18 cellular contexts compared by ENCODE assay signal in the genomic region with DNA sequence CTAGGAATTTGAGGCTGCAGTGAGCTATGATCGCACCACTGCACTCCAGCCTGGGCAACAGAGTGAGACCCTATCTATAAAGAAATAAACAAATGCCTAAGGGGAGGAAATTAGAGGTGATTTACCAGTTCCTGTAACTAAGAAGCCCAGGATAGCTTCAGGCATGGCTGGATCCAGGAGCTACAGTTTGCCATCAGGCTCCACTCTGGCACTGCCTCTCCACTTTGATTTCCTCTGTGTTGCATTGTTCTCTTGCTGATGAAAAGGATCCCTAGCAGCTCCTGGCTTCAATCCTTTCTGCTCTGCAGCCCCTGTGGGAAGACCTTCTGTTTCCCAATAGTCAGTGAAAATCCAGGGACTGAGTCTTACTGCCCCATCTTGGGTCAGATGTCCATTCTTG. TPM values are rescaled to one million over a fixed set of nuclear protein-coding genes. Genes with fewer than 3 reads are reported as not detected.
DNase-seq lines count a peak whose midpoint lies in the region; ATAC-seq, FAIRE-seq and TF ChIP-seq lines count a peak whose summit lies in the region.
"Had no signal": no experiment of that assay in that cellular context is flagged by ENCODE, and none has a peak within 500 bp of the region (broad histone marks: within the 10 kb centered on the region; RNA-seq: fewer than 3 reads in every experiment).

No MANE protein-coding gene starts in this region.

- H3K9ac ChIP-seq in BLaER1 (no peak overlapping the region), K562 (ENCODE audit: insufficient read depth in 1 of 2, low read depth in 2 of 2, low read length in 2 of 2) (no peak overlapping the region), GM23248 (no peak overlapping the region)
- peak overlapping the region in 7 of 11 experiments; percentile 2 to 66 (median 21); a peak in 10 of 22 replicates for H3K9ac ChIP-seq in BLaER1 treated with 17β-estradiol and CSF1 and Interleukin-3, amounts not matched to agents 10 nM and 100 nM

- H3K4me3 ChIP-seq in BLaER1, result no peak overlapping the region
- 0 out of 20 replicates have a peak overlapping the region, but pooled peaks of 1 of the 10 experiments have one; percentile 28 for H3K4me3 ChIP-seq in BLaER1 treated with 17β-estradiol and CSF1 and Interleukin-3, amounts not matched to agents 10 nM and 100 nM
- H3K4me3 ChIP-seq in K562, result no peak overlapping the region
- no peak overlapping the region for H3K4me3 ChIP-seq in osteoblast (ENCODE audit: insufficient read depth, low read length)
- H3K4me3 ChIP-seq in GM23248, result no peak overlapping the region

- no peak overlapping the region for H3K27ac Mint-ChIP-seq in osteocyte (ENCODE audit: unreplicated experiment)
- H3K27ac Mint-ChIP-seq: CD4-positive, CD25-positive, alpha-beta regulatory T cell; CD8-positive, alpha-beta T cell; H9 had no signal

- H4K20me1 ChIP-seq in BLaER1, result no peaks in the 10 kb centered on the region
- peaks cover 0 to 15% (median 0%) of the 10 kb centered on the region in 11 experiments; a peak in 1 of 22 replicates for H4K20me1 ChIP-seq in BLaER1 treated with 17β-estradiol and CSF1 and Interleukin-3, amounts not matched to agents 10 nM and 100 nM
- peaks cover 9% of the 10 kb centered on the region; the same call in 1 of the 2 replicates for H4K20me1 ChIP-seq in K562 (replicated peaks; ENCODE audit: control insufficient read depth, insufficient read depth, low read length)
- no peaks in the 10 kb centered on the region for H4K20me1 ChIP-seq in osteoblast (ENCODE audit: insufficient read depth, low read length)
- H4K20me1 ChIP-seq in GM23248 (ENCODE audit: insufficient read depth), result no peaks in the 10 kb centered on the region

- no peaks in the 10 kb centered on the region for H3K9me3 Mint-ChIP-seq in osteocyte (ENCODE audit: unreplicated experiment)
- H3K9me3 Mint-ChIP-seq: CD8-positive, alpha-beta T cell; H9 had no signal

- 8% methylated on average over 1 of the region's 1 CpG for WGBS in K562 (ENCODE audit: insufficient coverage, low coverage, missing lambda C conversion rate)
- 76 to 86% methylated on average over 1 of the region's 1 CpG for WGBS in GM23248 (ENCODE audit: low coverage in 1 of 2, low lambda C conversion rate in 2 of 2, missing lambda C conversion rate in 2 of 2), 2 experiments

- H3K9me3 ChIP-seq in BLaER1 (no peaks in the 10 kb centered on the region), K562 (replicated peaks; ENCODE audit: control insufficient read depth, insufficient read depth, low read depth, low read length) (no peaks in the 10 kb centered on the region), osteoblast (ENCODE audit: low read depth, low read length) (no peaks in the 10 kb centered on the region), GM23248 (ENCODE audit: low read depth) (no peaks in the 10 kb centered on the region)
- H3K9me3 ChIP-seq in BLaER1 treated with 17β-estradiol and CSF1 and Interleukin-3, amounts not matched to agents 10 nM and 100 nM (replicated peaks in 1 of 11), result no peaks in the 10 kb centered on the region
- H3K9me3 ChIP-seq: Caco-2 had no signal

- no peak overlapping the region for H3K4me3 Mint-ChIP-seq in osteocyte (ENCODE audit: unreplicated experiment)
- H3K4me3 Mint-ChIP-seq: CD4-positive, CD25-positive, alpha-beta regulatory T cell; CD8-positive, alpha-beta T cell; H9 had no signal

- TF ChIP-seq POLR2A in K562 (conservative IDR thresholded peaks at IDR 0.05), result no peak

- POLR2A ChIA-PET in K562 (lab: Yijun Ruan, JAX), result interaction anchor here (0.6 to 0.8 kb wide), 3 partner anchors 259 to 667 kb away, joined by 3 to 5 read pairs (median 4); no protein-coding TSS in a partner anchor

- H3K27me3 Mint-ChIP-seq in osteocyte (ENCODE audit: unreplicated experiment), result peaks cover 23% of the 10 kb centered on the region

- peaks cover 47% of the 10 kb centered on the region for H3K4me1 ChIP-seq in BLaER1
- H3K4me1 ChIP-seq in BLaER1 treated with 17β-estradiol and CSF1 and Interleukin-3, amounts not matched to agents 10 nM and 100 nM, result peaks cover 0 to 55% (median 51%) of the 10 kb centered on the region in 10 experiments; a peak in 19 of 20 replicates
- H3K4me1 ChIP-seq in K562 (replicated peaks in 1 of 2; ENCODE audit: control insufficient read depth in 2 of 2, insufficient read depth in 2 of 2, low read length in 2 of 2), result peaks cover 0 to 14% of the 10 kb centered on the region in 2 experiments; a peak in 2 of 5 replicates
- H3K4me1 ChIP-seq in osteoblast (ENCODE audit: insufficient read depth, low read length), result no peaks in the 10 kb centered on the region
- H3K4me1 ChIP-seq in GM23248 (ENCODE audit: insufficient read depth), result no peaks in the 10 kb centered on the region
- H3K4me1 ChIP-seq: Caco-2 had no signal

- TF ChIP-seq EP300 in K562 (IDR thresholded peaks at IDR 0.05; ENCODE audit: low read length), result no peak

- CTCF ChIA-PET in K562 (lab: Yijun Ruan, JAX; ENCODE audit: low intra/inter-chr PET ratio), result no interaction called here

- H3K36me3 Mint-ChIP-seq in osteocyte (ENCODE audit: unreplicated experiment), result no peaks in the 10 kb centered on the region
- H3K36me3 Mint-ChIP-seq: CD4-positive, CD25-positive, alpha-beta regulatory T cell; CD8-positive, alpha-beta T cell had no signal

- TF ChIP-seq CTCF in K562 (IDR thresholded peaks at IDR 0.05 in 2 of 3, conservative IDR thresholded peaks at IDR 0.05 in 1 of 3; ENCODE audit: insufficient read depth in 2 of 3, low read depth in 1 of 3, low read length in 3 of 3) (no peak), osteoblast (IDR thresholded peaks at IDR 0.05; ENCODE audit: extremely low read depth, low read depth, low read length) (no peak), osteocyte (IDR thresholded peaks at IDR 0.05) (no peak)

- no peaks in the 10 kb centered on the region for H3K79me2 ChIP-seq in K562 (ENCODE audit: control insufficient read depth, insufficient read depth, low read length)
- H3K79me2 ChIP-seq in osteoblast (ENCODE audit: insufficient read depth, low read length), result no peaks in the 10 kb centered on the region
- H3K79me2 ChIP-seq in GM23248 (ENCODE audit: insufficient read depth), result no peaks in the 10 kb centered on the region

- H3K27me3 ChIP-seq in BLaER1 (no peaks in the 10 kb centered on the region), K562 (ENCODE audit: control insufficient read depth in 2 of 2, insufficient read depth in 2 of 2, low read length in 2 of 2) (peaks cover 43 to 89% of the 10 kb centered on the region in 2 experiments; a peak in 4 of 5 replicates), osteoblast (ENCODE audit: insufficient read depth, low read length) (peaks cover 4% of the 10 kb centered on the region), GM23248 (replicated peaks; ENCODE audit: insufficient read depth) (peaks cover 22% of the 10 kb centered on the region)
- no peaks in the 10 kb centered on the region for H3K27me3 ChIP-seq in BLaER1 treated with 17β-estradiol and CSF1 and Interleukin-3, amounts not matched to agents 10 nM and 100 nM

- H3K9me2 ChIP-seq in GM23248 (ENCODE audit: insufficient read depth), result no peaks in the 10 kb centered on the region

- no peak for FAIRE-seq in K562 (lab: Jason Lieb, UNC)
- FAIRE-seq: G401.6, GM12892 had no signal

- no peaks in the 10 kb centered on the region for H3F3A ChIP-seq in GM23248 (ENCODE audit: insufficient read depth)

- no peaks in the 10 kb centered on the region for H3K9me1 ChIP-seq in K562 (ENCODE audit: control insufficient read depth, insufficient read depth, low read length)

- no peak for ATAC-seq in K562
- ATAC-seq: CD8-positive, alpha-beta T cell; HCT116 had no signal

- in situ Hi-C loops in K562 (cut with MboI) (loop anchor here (5.0 to 10.0 kb wide), 2 partner anchors 91 to 468 kb away; no protein-coding TSS in a partner anchor), GM23248 (cut with MboI) (no loop called here)

- H3K4me2 ChIP-seq in BLaER1 (peak overlapping the region; percentile 83), K562 (ENCODE audit: insufficient read depth, low read length) (no peak overlapping the region), osteoblast (ENCODE audit: insufficient read depth, low read length) (no peak overlapping the region), GM23248 (ENCODE audit: unreplicated experiment) (no peak overlapping the region)
- H3K4me2 ChIP-seq in BLaER1 treated with 17β-estradiol and CSF1 and Interleukin-3, amounts not matched to agents 10 nM and 100 nM, result peak overlapping the region; percentile 18 to 95 (median 89); a peak in 19 of 22 replicates

- DNase-seq in K562 (ENCODE audit: extremely low read depth in 1 of 4, low spot score in 3 of 4) (no peak), osteoblast (ENCODE audit: insufficient read length, low spot score, missing footprints) (peak; percentile 58), SHP77 treated with DMSO at 0.1 percent for 48 hours (lab: John Stamatoyannopoulos, UW) (no peak), GM23248 (no peak), NK-92 (lab: John Stamatoyannopoulos, UW; ENCODE audit: unreplicated experiment) (no peak), osteocyte (ENCODE audit: extremely low spot score, unreplicated experiment) (no peak)
- DNase-seq: C1 segment of cervical spinal cord; Caco-2; CD4-positive, CD25-positive, alpha-beta regulatory T cell; CD8-positive, alpha-beta T cell; DMS153; DND-41; H9 had no signal

- H3K27ac ChIP-seq in BLaER1, result no peak overlapping the region
- peak overlapping the region in 6 of 11 experiments; percentile 61 to 79 (median 70); a peak in 13 of 22 replicates for H3K27ac ChIP-seq in BLaER1 treated with 17β-estradiol and CSF1 and Interleukin-3, amounts not matched to agents 10 nM and 100 nM
- H3K27ac ChIP-seq in K562 (ENCODE audit: extremely low read depth, low read depth, low read length), result no peak overlapping the region
- no peak overlapping the region for H3K27ac ChIP-seq in osteoblast (ENCODE audit: low read depth, low read length)
- H3K27ac ChIP-seq in GM23248, result no peak overlapping the region

- H2AFZ ChIP-seq in K562 (ENCODE audit: low read depth, low read length) (no peak overlapping the region), osteoblast (ENCODE audit: low read length) (no peak overlapping the region), GM23248 (no peak overlapping the region)

- TF ChIP-seq RAD21 in K562 (CRISPR knock-in tag; conservative IDR thresholded peaks at IDR 0.05 in 1 of 2, IDR thresholded peaks at IDR 0.05 in 1 of 2), result no peak

- intact Hi-C loops in K562 (cut with micrococcal nuclease), result no loop called here

- H3K36me3 ChIP-seq in BLaER1 (no peaks in the 10 kb centered on the region), K562 (ENCODE audit: control insufficient read depth, insufficient read depth, low read length) (no peaks in the 10 kb centered on the region), osteoblast (ENCODE audit: insufficient read depth, low read length) (no peaks in the 10 kb centered on the region), GM23248 (ENCODE audit: low read depth) (no peaks in the 10 kb centered on the region)
- H3K36me3 ChIP-seq in BLaER1 treated with 17β-estradiol and CSF1 and Interleukin-3, amounts not matched to agents 10 nM and 100 nM, result no peaks in the 10 kb centered on the region

- BruUV-seq in K562 (replicated peaks; lab: Mats Ljungman, UMichigan), result no TSS peak

- H3K4me1 Mint-ChIP-seq in osteocyte (ENCODE audit: unreplicated experiment), result no peaks in the 10 kb centered on the region
- H3K4me1 Mint-ChIP-seq: CD4-positive, CD25-positive, alpha-beta regulatory T cell had no signal

RNA-seq across cellular contexts. Expression of a gene that starts 20.1 kb away (rescaled TPM):
- 9.8 and 23.6 TPM in 2 replicates for total RNA-seq in K562 (2011; cell fraction: chromatin; rRNA removed; ENCODE audit: low replicate concordance)
- 23.6 and 28.0 TPM in 2 replicates for total RNA-seq in K562 (2011; cell fraction: nucleolus; rRNA removed)
- 17.0 and 17.6 TPM in 2 replicates for total RNA-seq in K562 (2011; cell fraction: nucleoplasm; rRNA removed)
- total RNA-seq in K562 (2014; rRNA removed), result 20.1 and 20.4 TPM in 2 replicates
- 15.5 and 17.2 TPM in 2 replicates for total RNA-seq in K562 (2014; rRNA removed; fragmentation: Illumina TruSeq; extraction: Trizol)
- total RNA-seq in K562 (2015; rRNA removed; fragmentation: Illumina TruSeq; extraction: Trizol), result 18.4 and 20.9 TPM in 2 replicates
- total RNA-seq in K562 (2021), result 24.1 and 26.2 TPM in 2 replicates
- 23.6 and 26.9 TPM in 2 replicates for polyA plus RNA-seq in K562 (2011; rRNA removed)
- 24.3 and 37.3 TPM in 2 replicates for polyA plus RNA-seq in K562 (2011; cell fraction: cytosol; rRNA removed)
- polyA plus RNA-seq in K562 (2011; cell fraction: nucleus; rRNA removed), result 11.2 and 14.3 TPM in 2 replicates
- 20.7 and 23.8 TPM in 2 replicates for polyA plus RNA-seq in K562 (2012)
- 17.2 and 17.7 TPM in 2 replicates for polyA plus RNA-seq in K562 (2014; fragmentation: Illumina TruSeq; extraction: Trizol)
- under 1 TPM; 0.29 to 0.30 TPM for polyA plus RNA-seq in K562 (2014; fragmentation: Nextera tagmentation; extraction: Ambion mirVana)
- polyA plus RNA-seq in K562 (2014; rRNA removed), result 26.7 and 28.7 TPM in 2 replicates
- polyA minus RNA-seq in K562 (2011; rRNA and poly(A)+ RNA removed), result 17.5 and 22.8 TPM in 2 replicates
- 13.8 and 19.3 TPM in 2 replicates for polyA minus RNA-seq in K562 (2011; cell fraction: cytosol; rRNA and poly(A)+ RNA removed)
- polyA minus RNA-seq in K562 (2011; cell fraction: nucleus; rRNA and poly(A)+ RNA removed), result 17.8 and 23.5 TPM in 2 replicates
- 52.2 and 53.2 TPM in 2 replicates for total RNA-seq in osteoblast
- total RNA-seq in GM23248 (2014; rRNA removed; shearing (Covaris generic)), result 32.0 and 42.7 TPM in 2 replicates
- 37.8 and 38.3 TPM in 2 replicates for polyA plus RNA-seq in GM23248 (2016; fragmentation: Nextera tagmentation; extraction: Ambion mirVana)
- total RNA-seq in osteocyte, result 19.3 and 19.5 TPM in 2 replicates

Comparison
In these comparisons a context has a peak if more than half of its experiments do, and no peak if none do; other contexts are left out.
1. H3K27ac ChIP-seq: peak in BLaER1 treated with 17β-estradiol and CSF1 and Interleukin-3, amounts not matched to agents 10 nM and 100 nM (6 of 11); none in BLaER1 (single experiment), K562 (single experiment), osteoblast (single experiment) and GM23248 (single experiment).
2. H3K9ac ChIP-seq: peak in BLaER1 treated with 17β-estradiol and CSF1 and Interleukin-3, amounts not matched to agents 10 nM and 100 nM (7 of 11); none in BLaER1 (single experiment), K562 (0 of 2) and GM23248 (single experiment).
3. H3K4me2 ChIP-seq: peak in BLaER1 (single experiment) and BLaER1 treated with 17β-estradiol and CSF1 and Interleukin-3, amounts not matched to agents 10 nM and 100 nM (11 of 11); none in K562 (single experiment), osteoblast (single experiment) and GM23248 (single experiment).